Comparison of ENCODE assay signal across 9 cellular contexts in genomic region chr19:868458-869244, GRCh38. TPM values are rescaled to one million over a fixed set of nuclear protein-coding genes. Genes with fewer than 3 reads are reported as not detected.
DNase-seq lines count a peak whose midpoint lies in the region; ATAC-seq, FAIRE-seq and TF ChIP-seq lines count a peak whose summit lies in the region.
"Had no signal": no experiment of that assay in that cellular context is flagged by ENCODE, and none has a peak within 500 bp of the region (broad histone marks: within the 10 kb centered on the region; RNA-seq: fewer than 3 reads in every experiment).

No MANE protein-coding gene starts in this region.

- TF ChIP-seq CTCF in ascending aorta (IDR thresholded peaks at IDR 0.05) (no peak), kidney (IDR thresholded peaks at IDR 0.05; ENCODE audit: borderline replicate concordance, extremely low read depth, insufficient read depth) (no peak), upper lobe of right lung (IDR thresholded peaks at IDR 0.05) (no peak)

- no peak overlapping the region for H3K4me3 ChIP-seq in ascending aorta
- H3K4me3 ChIP-seq in kidney (ENCODE audit: low read length in 2 of 2): no peak overlapping the region
- H3K4me3 ChIP-seq in upper lobe of right lung: no peak overlapping the region

- H3K27ac ChIP-seq in ascending aorta (peak overlapping the region; percentile 88 to 89), kidney (ENCODE audit: low read depth in 2 of 2, low read length in 2 of 2) (peak overlapping the region in 1 of 2 donors; percentile 78), upper lobe of right lung (peak overlapping the region; percentile 58)

- intact Hi-C loops in ascending aorta (cut with DNase I) (loop anchor here (2.0 to 10.0 kb wide), 2 partner anchors 24 to 94 kb away; partner anchors contain the start of genes MED16 and RNU6-9), kidney (cut with DNase I) (no loop called here), upper lobe of right lung (cut with DNase I) (no loop called here)

- in situ Hi-C loops in ACHN (cut with HindIII; ENCODE audit: low pct_ligation_motif_present, low pct_unique_long_range_greater_than_20kb, low sequenced_read_pairs): no loop called here

- TF ChIP-seq POLR2A in GM12892 (IDR thresholded peaks at IDR 0.05; ENCODE audit: low read depth, low read length): no peak

- no peak for DNase-seq in ascending aorta (ENCODE audit: low spot score in 2 of 2)
- peak; percentile 85 for DNase-seq in kidney
- no peak for DNase-seq in upper lobe of right lung
- no peak for DNase-seq in ACHN
- no peak for DNase-seq in GM12892 (ENCODE audit: insufficient read length)
- DNase-seq: stimulated activated CD4-positive, alpha-beta T cell treated with anti-CD3 and anti-CD28 coated beads, Interleukin-4, amount 100 ng/mL, for 24 hours; substantia nigra had no signal

- H3K27me3 ChIP-seq in ascending aorta (no peaks in the 10 kb centered on the region), upper lobe of right lung (no peaks in the 10 kb centered on the region)
- H3K27me3 ChIP-seq: neutrophil had no signal

- no peak for ATAC-seq in upper lobe of right lung

- H3K36me3 ChIP-seq in ascending aorta (peaks cover 34 to 41% of the 10 kb centered on the region in 2 donors), kidney (ENCODE audit: control insufficient read depth in 1 of 2, insufficient read depth in 2 of 2, low read length in 2 of 2) (peaks cover 0 to 8% of the 10 kb centered on the region in 2 donors), upper lobe of right lung (peaks cover 8% of the 10 kb centered on the region)

- H3K9ac ChIP-seq in kidney (ENCODE audit: low read length in 2 of 2): no peak overlapping the region

- no peaks in the 10 kb centered on the region for H3K9me3 ChIP-seq in ascending aorta
- H3K9me3 ChIP-seq in kidney (ENCODE audit: control insufficient read depth in 1 of 2, low read length in 2 of 2): no peaks in the 10 kb centered on the region
- no peaks in the 10 kb centered on the region for H3K9me3 ChIP-seq in upper lobe of right lung
- H3K9me3 ChIP-seq: neutrophil had no signal

- no peak for FAIRE-seq in kidney (lab: Jason Lieb, UNC)
- no peak for FAIRE-seq in GM12892 (lab: Jason Lieb, UNC)

- peaks cover 4 to 9% of the 10 kb centered on the region in 2 donors for H3K4me1 ChIP-seq in ascending aorta
- H3K4me1 ChIP-seq in kidney (ENCODE audit: control insufficient read depth in 1 of 2, insufficient read depth in 1 of 2, low read depth in 1 of 2, low read length in 2 of 2): peaks cover 0 to 8% of the 10 kb centered on the region in 2 donors
- H3K4me1 ChIP-seq in upper lobe of right lung: peaks cover 19% of the 10 kb centered on the region

RNA-seq across cellular contexts. Expression of gene CFD, which starts 9.2 kb away (rescaled TPM):
- total RNA-seq in ascending aorta: 1,680 TPM
- 35.1 TPM for total RNA-seq in kidney
- polyA plus RNA-seq in kidney (ENCODE audit: insufficient read depth, low read depth, low replicate concordance): 4.6 TPM
- total RNA-seq in upper lobe of right lung: 153 TPM
- polyA plus RNA-seq in GM12892 (2012; ENCODE audit: missing spikeins): not detected

RNA-seq across cellular contexts. Expression of gene ELANE, which starts 16.5 kb away (rescaled TPM):
- total RNA-seq in ascending aorta (not detected), kidney (0.85 TPM), upper lobe of right lung (0.52 TPM)
- polyA plus RNA-seq in kidney (ENCODE audit: insufficient read depth, low read depth, low replicate concordance): not detected
- polyA plus RNA-seq in GM12892 (2012; ENCODE audit: missing spikeins): not detected

RNA-seq across cellular contexts. Expression of gene MED16, which starts 24.3 kb away (rescaled TPM):
- total RNA-seq in ascending aorta (73.2 TPM), kidney (56.5 TPM), upper lobe of right lung (51.8 TPM)
- polyA plus RNA-seq in kidney (ENCODE audit: insufficient read depth, low read depth, low replicate concordance): 72.1 TPM
- 7.4 TPM for polyA plus RNA-seq in GM12892 (2012; ENCODE audit: missing spikeins)

RNA-seq across cellular contexts. Expression of gene RNU6-9, which starts 24.6 kb away (rescaled TPM):
- not detected for total RNA-seq in ascending aorta
- not detected for total RNA-seq in kidney
- not detected for polyA plus RNA-seq in kidney (ENCODE audit: insufficient read depth, low read depth, low replicate concordance)
- not detected for total RNA-seq in upper lobe of right lung
- polyA plus RNA-seq in GM12892 (2012; ENCODE audit: missing spikeins): not detected
- total RNA-seq: kidney epithelial cell had no signal

RNA-seq across cellular contexts. Expression of gene PRTN3, which starts 27.9 kb away (rescaled TPM):
- not detected for total RNA-seq in ascending aorta
- total RNA-seq in kidney: not detected
- not detected for polyA plus RNA-seq in kidney (ENCODE audit: insufficient read depth, low read depth, low replicate concordance)
- total RNA-seq in upper lobe of right lung: not detected
- not detected for polyA plus RNA-seq in GM12892 (2012; ENCODE audit: missing spikeins)
- total RNA-seq: kidney epithelial cell had no signal

Comparison
In these comparisons a context has a peak if more than half of its experiments do, and no peak if none do; other contexts are left out.
1. RNA of gene CFD, which starts 9.2 kb away (total RNA-seq): 1,680 TPM in ascending aorta (single experiment); 153 TPM in upper lobe of right lung (single experiment) and 35.1 TPM in kidney (single experiment); every median in the first group is over 10 times any median in the second.